In the genomic region with DNA sequence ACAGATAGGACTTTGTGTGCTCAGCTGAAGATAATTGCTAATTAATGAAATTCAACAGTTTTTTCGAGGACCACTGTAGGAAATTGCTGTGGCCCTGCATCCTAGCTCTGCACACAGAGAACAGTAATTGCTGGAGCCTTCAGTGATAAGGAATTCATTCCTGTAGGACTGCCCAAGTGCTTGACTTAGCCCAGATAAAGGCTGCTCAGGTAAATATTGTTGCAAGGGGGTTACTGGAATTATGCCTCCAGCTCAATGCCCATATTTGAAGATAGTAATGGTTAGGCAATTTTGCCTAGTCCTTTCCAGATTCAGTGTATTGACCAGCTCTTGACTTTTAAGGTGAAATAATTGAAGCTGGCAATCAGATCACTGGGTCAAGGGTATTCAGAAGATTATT, we compare ENCODE assay signal across 29 cellular contexts.
"Had no signal": no experiment of that assay in that cellular context is flagged by ENCODE, and none has a peak within 500 bp of the region (broad histone marks: within the 10 kb centered on the region; RNA-seq: fewer than 3 reads in every experiment).

No MANE protein-coding gene starts in this region.

- DNase-seq: Karpas-422, MM.1S, MV-4-11, NCI-H1092, NCI-H1417 treated with DMSO at 0.1 percent for 48 hours, NCI-H1436 treated with DMSO at 0.1 percent for 48 hours, NCI-H1694 treated with DMSO at 0.1 percent for 48 hours, NCI-H187 treated with DMSO at 0.1 percent for 48 hours, NCI-H2029, NCI-H2081, NCI-H2171 treated with DMSO at 0.1 percent for 48 hours, NCI-H2227 treated with DMSO at 0.1 percent for 48 hours, NCI-H345, NCI-H446, NCI-H510A treated with DMSO at 0.1 percent for 48 hours, NCI-H524 treated with DMSO at 0.1 percent for 48 hours, NCI-H526 treated with DMSO at 0.1 percent for 48 hours, NCI-H774, SHP77, SIG-M5, SJCRH30, T-cell had no signal

- H3K9me3 ChIP-seq: SJCRH30 had no signal

- H3K27me3 ChIP-seq: SJCRH30 had no signal

- H3K4me1 ChIP-seq: SJCRH30 had no signal

- ATAC-seq: Panc1, Right ventricle myocardium inferior, SK-N-SH treated with all-trans-retinoic acid at 6 μM for 48 hours, T-cell had no signal

- H3K36me3 ChIP-seq: SJCRH30 had no signal

- H3K4me3 ChIP-seq: PC-9, SJCRH30, SK-N-MC had no signal

- H3K27ac ChIP-seq: KMS-11, PC-9, RWPE1, SJCRH30, SK-N-MC had no signal
